1 cellular context compared by ENCODE assay signal in the genomic region with DNA sequence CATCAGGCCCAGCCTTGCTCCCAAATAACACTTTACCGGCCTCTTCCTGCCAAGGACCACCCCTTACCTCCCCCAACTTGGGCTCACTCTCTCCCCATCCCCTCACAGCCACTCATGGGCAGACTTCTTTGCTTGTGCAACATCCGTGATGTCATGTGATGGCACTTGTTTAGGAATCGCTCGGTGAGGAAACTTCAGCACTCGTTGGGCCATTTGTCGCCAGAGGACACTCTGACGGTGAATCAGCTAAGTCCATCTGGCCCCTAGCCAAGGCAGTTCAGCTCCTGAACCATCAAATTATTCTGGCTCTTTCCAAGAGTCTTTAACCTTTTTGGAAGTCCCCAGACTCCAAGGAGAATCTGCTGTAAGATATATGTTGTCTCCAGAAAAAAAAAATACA.
TF ChIP-seq lines count a peak whose summit lies in the region.

No MANE protein-coding gene starts in this region.

TF ChIP-seq in SK-N-SH, 30 proteins besides CTCF, POLR2A, EP300 and RAD21 (continued from another document):
- TF ChIP-seq, protein P1, sequence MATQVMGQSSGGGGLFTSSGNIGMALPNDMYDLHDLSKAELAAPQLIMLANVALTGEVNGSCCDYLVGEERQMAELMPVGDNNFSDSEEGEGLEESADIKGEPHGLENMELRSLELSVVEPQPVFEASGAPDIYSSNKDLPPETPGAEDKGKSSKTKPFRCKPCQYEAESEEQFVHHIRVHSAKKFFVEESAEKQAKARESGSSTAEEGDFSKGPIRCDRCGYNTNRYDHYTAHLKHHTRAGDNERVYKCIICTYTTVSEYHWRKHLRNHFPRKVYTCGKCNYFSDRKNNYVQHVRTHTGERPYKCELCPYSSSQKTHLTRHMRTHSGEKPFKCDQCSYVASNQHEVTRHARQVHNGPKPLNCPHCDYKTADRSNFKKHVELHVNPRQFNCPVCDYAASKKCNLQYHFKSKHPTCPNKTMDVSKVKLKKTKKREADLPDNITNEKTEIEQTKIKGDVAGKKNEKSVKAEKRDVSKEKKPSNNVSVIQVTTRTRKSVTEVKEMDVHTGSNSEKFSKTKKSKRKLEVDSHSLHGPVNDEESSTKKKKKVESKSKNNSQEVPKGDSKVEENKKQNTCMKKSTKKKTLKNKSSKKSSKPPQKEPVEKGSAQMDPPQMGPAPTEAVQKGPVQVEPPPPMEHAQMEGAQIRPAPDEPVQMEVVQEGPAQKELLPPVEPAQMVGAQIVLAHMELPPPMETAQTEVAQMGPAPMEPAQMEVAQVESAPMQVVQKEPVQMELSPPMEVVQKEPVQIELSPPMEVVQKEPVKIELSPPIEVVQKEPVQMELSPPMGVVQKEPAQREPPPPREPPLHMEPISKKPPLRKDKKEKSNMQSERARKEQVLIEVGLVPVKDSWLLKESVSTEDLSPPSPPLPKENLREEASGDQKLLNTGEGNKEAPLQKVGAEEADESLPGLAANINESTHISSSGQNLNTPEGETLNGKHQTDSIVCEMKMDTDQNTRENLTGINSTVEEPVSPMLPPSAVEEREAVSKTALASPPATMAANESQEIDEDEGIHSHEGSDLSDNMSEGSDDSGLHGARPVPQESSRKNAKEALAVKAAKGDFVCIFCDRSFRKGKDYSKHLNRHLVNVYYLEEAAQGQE (IDR thresholded peaks at IDR 0.05; ENCODE audit: low read depth, low read length): no peak
- TF ChIP-seq ELF1 (IDR thresholded peaks at IDR 0.05): no peak
- no peak for TF ChIP-seq NRF1 (IDR thresholded peaks at IDR 0.05; ENCODE audit: low read depth, low read length)
- TF ChIP-seq TAF1 (IDR thresholded peaks at IDR 0.05; ENCODE audit: borderline replicate concordance, low read depth, low read length): no peak
- no peak for TF ChIP-seq FOXJ3 (CRISPR knock-in tag; IDR thresholded peaks at IDR 0.05)
- no peak for TF ChIP-seq RCOR1 (IDR thresholded peaks at IDR 0.05; ENCODE audit: low read length)
- TF ChIP-seq POLR2AphosphoS5 (IDR thresholded peaks at IDR 0.05; ENCODE audit: low read depth, low read length): no peak
- no peak for TF ChIP-seq RXRA (IDR thresholded peaks at IDR 0.05; ENCODE audit: borderline replicate concordance, low read depth)
- TF ChIP-seq EZH2phosphoT487 (IDR thresholded peaks at IDR 0.05; ENCODE audit: borderline replicate concordance, low read depth): no peak
- no peak for TF ChIP-seq YY1 (IDR thresholded peaks at IDR 0.05; ENCODE audit: low read depth)
- TF ChIP-seq GATA2 (CRISPR knock-in tag; IDR thresholded peaks at IDR 0.05): no peak
- no peak for TF ChIP-seq TCF12 (IDR thresholded peaks at IDR 0.05)
- TF ChIP-seq SMC3 (IDR thresholded peaks at IDR 0.05; ENCODE audit: low read depth, low read length): no peak
- TF ChIP-seq SIN3A (IDR thresholded peaks at IDR 0.05; ENCODE audit: borderline replicate concordance, low read depth, low read length): no peak
TF ChIP-seq in SK-N-SH: peak in this region for 0.
